35 cellular contexts compared by ENCODE assay signal in the genomic region with DNA sequence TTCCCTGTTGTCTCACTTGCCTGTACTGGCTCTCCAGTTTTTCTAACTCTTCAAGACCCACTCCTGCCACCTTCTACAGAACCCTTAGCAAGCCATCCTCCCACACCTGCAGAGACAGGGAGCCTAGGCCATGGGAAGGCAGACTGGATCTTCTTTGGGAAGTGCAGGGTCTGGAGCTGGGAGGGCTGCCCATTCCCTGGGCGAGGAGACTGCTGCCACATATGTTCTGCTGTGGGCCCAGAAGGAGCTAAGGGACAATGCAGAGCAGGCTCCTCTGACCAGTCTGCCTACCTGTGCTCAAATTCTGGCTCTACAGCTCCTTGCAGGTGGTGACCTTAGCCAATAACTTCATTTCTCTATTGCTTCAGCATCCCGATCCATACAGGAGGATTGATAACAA.
"Had no signal": no experiment of that assay in that cellular context is flagged by ENCODE, and none has a peak within 500 bp of the region (broad histone marks: within the 10 kb centered on the region; RNA-seq: fewer than 3 reads in every experiment).

No MANE protein-coding gene starts in this region.

- H3K27ac ChIP-seq: ascending aorta, cardiac muscle cell, VCaP had no signal

- H3K27me3 Mint-ChIP-seq: activated B cell treated with CpG ODN at 0.5 μM for 24 hours; activated CD4-positive, alpha-beta memory T cell treated with anti-CD3 and anti-CD28 coated beads for 36 hours; activated CD4-positive, alpha-beta T cell treated with anti-CD3 and anti-CD28 coated beads, Interleukin-2, amount 10 ng/mL, durations not matched to agents 24 days and 14 days; activated CD8-positive, alpha-beta T cell treated with anti-CD3 and anti-CD28 coated beads for 36 hours; activated naive CD4-positive, alpha-beta T cell treated with anti-CD3 and anti-CD28 coated beads, Interleukin-2, amount 10 ng/mL, durations not matched to agents 7 days and 5 days; activated naive CD4-positive, alpha-beta T cell treated with anti-CD3 and anti-CD28 coated beads, Interleukin-2, amount 50 U/mL, for 24 hours; activated naive CD8-positive, alpha-beta T cell treated with anti-CD3 and anti-CD28 coated beads, Interleukin-2, amount 10 ng/mL, durations not matched to agents 7 days and 5 days; activated T-helper 17 cell treated with anti-CD3 and anti-CD28 coated beads, Interleukin-2, amount 50 U/mL, for 72 hours; central memory CD8-positive, alpha-beta T cell had no signal

- H3K27me3 ChIP-seq: ascending aorta, cardiac muscle cell had no signal

- H3K4me1 ChIP-seq: ascending aorta had no signal

- H3K4me3 Mint-ChIP-seq: activated B cell treated with CpG ODN at 0.5 μM for 24 hours; activated CD4-positive, alpha-beta memory T cell treated with anti-CD3 and anti-CD28 coated beads for 36 hours; activated CD4-positive, alpha-beta T cell treated with anti-CD3 and anti-CD28 coated beads, Interleukin-2, amount 10 ng/mL, durations not matched to agents 24 days and 14 days; activated CD8-positive, alpha-beta T cell treated with anti-CD3 and anti-CD28 coated beads for 36 hours; activated naive CD4-positive, alpha-beta T cell treated with anti-CD3 and anti-CD28 coated beads, Interleukin-2, amount 10 ng/mL, durations not matched to agents 7 days and 5 days; activated naive CD4-positive, alpha-beta T cell treated with anti-CD3 and anti-CD28 coated beads, Interleukin-2, amount 50 U/mL, for 24 hours; activated naive CD8-positive, alpha-beta T cell; activated naive CD8-positive, alpha-beta T cell treated with anti-CD3 and anti-CD28 coated beads, Interleukin-2, amount 10 ng/mL, durations not matched to agents 7 days and 5 days; activated naive CD8-positive, alpha-beta T cell treated with anti-CD3 and anti-CD28 coated beads, Interleukin-2, amount 50 U/mL, for 24 hours; activated T-cell treated with anti-CD3 and anti-CD28 coated beads, Interleukin-2, amount 50 U/mL, for 4 hours; activated T-cell treated with anti-CD3 and anti-CD28 coated beads, Interleukin-2, amount 50 U/mL, for 72 hours; activated T-helper 1 cell treated with anti-CD3 and anti-CD28 coated beads, Interleukin-12 subunit alpha, Interleukin-12 subunit beta, Interleukin-2, Interleukin-4 antibody, amounts not matched to agents 30 ng/mL and 10 ng/mL and 1 ng/mL, durations not matched to agents 14 hours and 24 hours and 36 hours; activated T-helper 17 cell treated with anti-CD3 and anti-CD28 coated beads, Interleukin-2, amount 50 U/mL, for 72 hours; brain; central memory CD8-positive, alpha-beta T cell; T-helper 1 cell treated with Interleukin-12 subunit alpha and Interleukin-12 subunit beta and Interleukin-4 antibody, amounts not matched to agents 30 μg/mL and 1 μg/mL, for 36 hours; T-helper 2 cell treated with Interferon-gamma antibody and Interleukin-4, amounts not matched to agents 5 μg/mL and 100 μg/mL, for 36 hours had no signal

- H3K4me1 Mint-ChIP-seq: activated B cell treated with CpG ODN at 0.5 μM for 24 hours; activated CD4-positive, alpha-beta T cell treated with anti-CD3 and anti-CD28 coated beads, Interleukin-2, amount 10 ng/mL, durations not matched to agents 24 days and 14 days; activated naive CD4-positive, alpha-beta T cell treated with anti-CD3 and anti-CD28 coated beads, Interleukin-2, amount 10 ng/mL, durations not matched to agents 7 days and 5 days; activated naive CD4-positive, alpha-beta T cell treated with anti-CD3 and anti-CD28 coated beads, Interleukin-2, amount 50 U/mL, for 24 hours; activated naive CD8-positive, alpha-beta T cell treated with anti-CD3 and anti-CD28 coated beads, Interleukin-2, amount 10 ng/mL, durations not matched to agents 7 days and 5 days; activated naive CD8-positive, alpha-beta T cell treated with anti-CD3 and anti-CD28 coated beads, Interleukin-2, amount 50 U/mL, for 24 hours; activated T-helper 17 cell treated with anti-CD3 and anti-CD28 coated beads, Interleukin-2, amount 50 U/mL, for 72 hours; central memory CD8-positive, alpha-beta T cell had no signal

- ATAC-seq: activated CD8-positive, alpha-beta T cell treated with anti-CD3 and anti-CD28 coated beads for 36 hours; activated naive CD8-positive, alpha-beta T cell treated with anti-CD3 and anti-CD28 coated beads, Interleukin-2, amount 50 U/mL, for 24 hours; activated T-cell treated with anti-CD3 and anti-CD28 coated beads, Interleukin-2, amount 50 U/mL, for 4 hours; activated T-cell treated with anti-CD3 and anti-CD28 coated beads, Interleukin-2, amount 50 U/mL, for 72 hours; activated T-helper 17 cell treated with anti-CD3 and anti-CD28 coated beads, Interleukin-2, amount 50 U/mL, for 72 hours had no signal

- H3K27ac Mint-ChIP-seq: activated B cell treated with CpG ODN at 0.5 μM for 24 hours; activated CD4-positive, alpha-beta memory T cell treated with anti-CD3 and anti-CD28 coated beads for 36 hours; activated CD4-positive, alpha-beta T cell treated with anti-CD3 and anti-CD28 coated beads, Interleukin-2, amount 10 ng/mL, durations not matched to agents 24 days and 14 days; activated CD8-positive, alpha-beta T cell treated with anti-CD3 and anti-CD28 coated beads for 36 hours; activated naive CD4-positive, alpha-beta T cell treated with anti-CD3 and anti-CD28 coated beads, Interleukin-2, amount 10 ng/mL, durations not matched to agents 7 days and 5 days; activated naive CD4-positive, alpha-beta T cell treated with anti-CD3 and anti-CD28 coated beads, Interleukin-2, amount 50 U/mL, for 24 hours; activated naive CD8-positive, alpha-beta T cell; activated naive CD8-positive, alpha-beta T cell treated with anti-CD3 and anti-CD28 coated beads, Interleukin-2, amount 10 ng/mL, durations not matched to agents 7 days and 5 days; activated naive CD8-positive, alpha-beta T cell treated with anti-CD3 and anti-CD28 coated beads, Interleukin-2, amount 50 U/mL, for 24 hours; activated T-cell treated with anti-CD3 and anti-CD28 coated beads, Interleukin-2, amount 50 U/mL, for 72 hours; activated T-helper 1 cell treated with anti-CD3 and anti-CD28 coated beads, Interleukin-12 subunit alpha, Interleukin-12 subunit beta, Interleukin-2, Interleukin-4 antibody, amounts not matched to agents 30 ng/mL and 10 ng/mL and 1 ng/mL, durations not matched to agents 14 hours and 24 hours and 36 hours; activated T-helper 17 cell treated with anti-CD3 and anti-CD28 coated beads, Interleukin-2, amount 50 U/mL, for 72 hours; brain; T-helper 1 cell treated with Interleukin-12 subunit alpha and Interleukin-12 subunit beta and Interleukin-4 antibody, amounts not matched to agents 30 μg/mL and 1 μg/mL, for 36 hours; T-helper 2 cell treated with Interferon-gamma antibody and Interleukin-4, amounts not matched to agents 5 μg/mL and 100 μg/mL, for 36 hours had no signal

- H3K36me3 ChIP-seq: ascending aorta, cardiac muscle cell had no signal

- H3K9me3 ChIP-seq: ascending aorta had no signal

- H3K4me3 ChIP-seq: ascending aorta, cardiac muscle cell had no signal

- H3K9me3 Mint-ChIP-seq: activated B cell treated with CpG ODN at 0.5 μM for 24 hours; activated CD4-positive, alpha-beta memory T cell treated with anti-CD3 and anti-CD28 coated beads for 36 hours; activated CD4-positive, alpha-beta T cell treated with anti-CD3 and anti-CD28 coated beads, Interleukin-2, amount 10 ng/mL, durations not matched to agents 24 days and 14 days; activated CD8-positive, alpha-beta T cell treated with anti-CD3 and anti-CD28 coated beads for 36 hours; activated naive CD4-positive, alpha-beta T cell treated with anti-CD3 and anti-CD28 coated beads, Interleukin-2, amount 10 ng/mL, durations not matched to agents 7 days and 5 days; activated naive CD4-positive, alpha-beta T cell treated with anti-CD3 and anti-CD28 coated beads, Interleukin-2, amount 50 U/mL, for 24 hours; activated naive CD8-positive, alpha-beta T cell treated with anti-CD3 and anti-CD28 coated beads, Interleukin-2, amount 50 U/mL, for 24 hours; activated T-cell treated with anti-CD3 and anti-CD28 coated beads, Interleukin-2, amount 50 U/mL, for 4 hours; activated T-helper 1 cell treated with anti-CD3 and anti-CD28 coated beads, Interleukin-12 subunit alpha, Interleukin-12 subunit beta, Interleukin-2, Interleukin-4 antibody, amounts not matched to agents 30 ng/mL and 10 ng/mL and 1 ng/mL, durations not matched to agents 14 hours and 24 hours and 36 hours; activated T-helper 17 cell treated with anti-CD3 and anti-CD28 coated beads, Interleukin-2, amount 50 U/mL, for 72 hours; central memory CD8-positive, alpha-beta T cell; T-helper 1 cell treated with Interleukin-12 subunit alpha and Interleukin-12 subunit beta and Interleukin-4 antibody, amounts not matched to agents 30 μg/mL and 1 μg/mL, for 36 hours; T-helper 2 cell treated with Interferon-gamma antibody and Interleukin-4, amounts not matched to agents 5 μg/mL and 100 μg/mL, for 36 hours had no signal

- H3K36me3 Mint-ChIP-seq: activated CD4-positive, alpha-beta memory T cell treated with anti-CD3 and anti-CD28 coated beads for 36 hours; activated naive CD4-positive, alpha-beta T cell treated with anti-CD3 and anti-CD28 coated beads, Interleukin-2, amount 10 ng/mL, durations not matched to agents 7 days and 5 days; activated naive CD4-positive, alpha-beta T cell treated with anti-CD3 and anti-CD28 coated beads, Interleukin-2, amount 50 U/mL, for 24 hours; activated naive CD8-positive, alpha-beta T cell; activated naive CD8-positive, alpha-beta T cell treated with anti-CD3 and anti-CD28 coated beads, Interleukin-2, amount 10 ng/mL, durations not matched to agents 7 days and 5 days; brain had no signal

- DNase-seq: activated B cell treated with CpG ODN at 0.5 μM for 24 hours; activated CD4-positive, alpha-beta memory T cell treated with anti-CD3 and anti-CD28 coated beads for 36 hours; activated CD4-positive, alpha-beta T cell treated with anti-CD3 and anti-CD28 coated beads for 4 hours; activated CD4-positive, alpha-beta T cell treated with anti-CD3 and anti-CD28 coated beads, Interleukin-2, amount 10 ng/mL, durations not matched to agents 24 days and 14 days; activated CD4-positive, alpha-beta T cell treated with anti-CD3 and anti-CD28 coated beads, Interleukin-2, amount 50 U/mL, for 1 hour; activated CD4-positive, alpha-beta T cell treated with anti-CD3 and anti-CD28 coated beads, Interleukin-2, amount 50 U/mL, for 4 hours; activated CD4-positive, CD25-positive, alpha-beta regulatory T cell treated with anti-CD3 and anti-CD28 coated beads, Interleukin-2, amount 50 U/mL, for 72 hours; activated CD8-positive, alpha-beta memory T cell treated with anti-CD3 and anti-CD28 coated beads, Interleukin-2, amount 50 U/mL, for 4 hours; activated CD8-positive, alpha-beta T cell treated with anti-CD3 and anti-CD28 coated beads for 36 hours; activated effector memory CD4-positive, alpha-beta T cell treated with anti-CD3 and anti-CD28 coated beads, Interleukin-2, amount 50 U/mL, for 16 hours; activated gamma-delta T cell treated with Interleukin-2 at 50 U/mL for 16 hours; activated naive CD4-positive, alpha-beta T cell; activated naive CD4-positive, alpha-beta T cell treated with anti-CD3 and anti-CD28 coated beads, Interleukin-2, amount 10 ng/mL, durations not matched to agents 7 days and 5 days; activated naive CD8-positive, alpha-beta T cell treated with anti-CD3 and anti-CD28 coated beads, Interleukin-2, amount 10 ng/mL, durations not matched to agents 7 days and 5 days; activated naive CD8-positive, alpha-beta T cell treated with anti-CD3 and anti-CD28 coated beads, Interleukin-2, amount 50 U/mL, for 24 hours; activated T-cell treated with anti-CD3 and anti-CD28 coated beads for 4 hours; activated T-cell treated with anti-CD3 and anti-CD28 coated beads, Interleukin-2, amount 50 U/mL, for 1 hour; activated T-cell treated with anti-CD3 and anti-CD28 coated beads, Interleukin-2, amount 50 U/mL, for 4 hours; activated T-cell treated with anti-CD3 and anti-CD28 coated beads, Interleukin-2, amount 50 U/mL, for 72 hours; amygdala; anterior cingulate cortex; T-helper 1 cell; T-helper 2 cell; T-helper 9 cell had no signal
